Comparison of ENCODE assay signal across 8 cellular contexts in genomic region chr6:150004101-150004782, GRCh38. TPM values are rescaled to one million over a fixed set of nuclear protein-coding genes. Genes with fewer than 3 reads are reported as not detected.
A peak's percentile ranks its signal among the peaks of the same experiment; 100 is the strongest.
DNase-seq lines count a peak whose midpoint lies in the region; ATAC-seq and TF ChIP-seq lines count a peak whose summit lies in the region.

No MANE protein-coding gene starts in this region.

- no peak overlapping the region for H3K9ac ChIP-seq in PC-3 (ENCODE audit: low read length)
- no peak overlapping the region for H3K9ac ChIP-seq in neural progenitor cell

- TF ChIP-seq CTCF in PC-3 (conservative IDR thresholded peaks at IDR 0.05; ENCODE audit: low read depth, low read length) (no peak), dorsolateral prefrontal cortex (IDR thresholded peaks at IDR 0.05 in 54 of 56, conservative IDR thresholded peaks at IDR 0.05 in 2 of 56; ENCODE audit: low read depth in 1 of 56, partially characterized antibody in 56 of 56) (no peak), neural progenitor cell (IDR thresholded peaks at IDR 0.05) (no peak)

- H3K4me1 ChIP-seq in PC-3 (ENCODE audit: insufficient read depth, low read length) (peaks cover 9% of the 10 kb centered on the region), neural progenitor cell (peaks cover 3% of the 10 kb centered on the region)

- intact Hi-C loops in PC-3 (cut with micrococcal nuclease) (loop anchor here (2.0 kb wide), 2 partner anchors 65 to 331 kb away; partner anchors contain the start of gene ULBP3), dorsolateral prefrontal cortex (cut with DNase I) (no loop called here)

- H3K27me3 Mint-ChIP-seq in neural progenitor cell (ENCODE audit: insufficient read depth, low read depth): peaks cover 29% of the 10 kb centered on the region

- H3K36me3 ChIP-seq in PC-3 (ENCODE audit: low read depth, low read length) (no peaks in the 10 kb centered on the region), neural progenitor cell (no peaks in the 10 kb centered on the region)

- H3K4me3 ChIP-seq in PC-3 (ENCODE audit: low read length) (peak overlapping the region; percentile 86), dorsolateral prefrontal cortex (peak overlapping the region; percentile 36 to 78 (median 63)), neural progenitor cell (peak overlapping the region; percentile 70)

- no peaks in the 10 kb centered on the region for H4K20me1 ChIP-seq in PC-3 (ENCODE audit: low read length)
- H4K20me1 ChIP-seq in neural progenitor cell (ENCODE audit: low read depth): no peaks in the 10 kb centered on the region

- H3K9me3 ChIP-seq in PC-3 (ENCODE audit: low read length): no peaks in the 10 kb centered on the region
- H3K9me3 ChIP-seq in neural progenitor cell (ENCODE audit: low read depth): no peaks in the 10 kb centered on the region

- peak; percentile 37 for DNase-seq in COLO668 (lab: John Stamatoyannopoulos, UW; ENCODE audit: unreplicated experiment)
- DNase-seq in PC-3: no peak
- no peak for DNase-seq in dorsolateral prefrontal cortex
- DNase-seq in neural progenitor cell (ENCODE audit: low spot score): no peak
- DNase-seq in NCI-H2029 (lab: John Stamatoyannopoulos, UW): no peak
- DNase-seq in G401 (ENCODE audit: low spot score): no peak

- in situ Hi-C loops in G401 (cut with HindIII; ENCODE audit: low sequenced_read_pairs): no loop called here

- no peak overlapping the region for H3K27ac Mint-ChIP-seq in neural progenitor cell

- no peaks in the 10 kb centered on the region for H3F3A ChIP-seq in PC-3 (ENCODE audit: low read length, unreplicated experiment)
- no peaks in the 10 kb centered on the region for H3F3A ChIP-seq in neural progenitor cell (ENCODE audit: low read depth)

- H3K79me2 ChIP-seq in PC-3 (ENCODE audit: low read length): no peaks in the 10 kb centered on the region
- H3K79me2 ChIP-seq in neural progenitor cell (ENCODE audit: low read depth): no peaks in the 10 kb centered on the region

- CTCF ChIA-PET in PC-3 (lab: Charles Lee): no interaction called here

- H3K27ac ChIP-seq in PC-3 (ENCODE audit: low read length) (no peak overlapping the region), dorsolateral prefrontal cortex (no peak overlapping the region), neural progenitor cell (no peak overlapping the region)

- POLR2A ChIA-PET in PC-3 (lab: Charles Lee; ENCODE audit: unreplicated experiment): no interaction called here

- ATAC-seq in GM21737 (IDR thresholded peaks at IDR 0.05; ENCODE audit: unreplicated experiment): peak; percentile 31
- no peak for ATAC-seq in PC-3
- ATAC-seq in HG02763 (IDR thresholded peaks at IDR 0.05; ENCODE audit: unreplicated experiment): no peak

- no peaks in the 10 kb centered on the region for H3K27me3 ChIP-seq in PC-3 (ENCODE audit: low read length)
- H3K27me3 ChIP-seq in dorsolateral prefrontal cortex: peaks cover 0 to 67% (median 32%) of the 10 kb centered on the region in 45 donors
- H3K27me3 ChIP-seq in neural progenitor cell: peaks cover 61% of the 10 kb centered on the region

- H3K4me1 Mint-ChIP-seq in neural progenitor cell: peaks cover 5% of the 10 kb centered on the region

- H2AFZ ChIP-seq in PC-3 (ENCODE audit: low read length) (peak overlapping the region; percentile 93; the same call in 1 of the 2 replicates), neural progenitor cell (replicated peaks) (peak overlapping the region; percentile 97)

- peaks cover 4% of the 10 kb centered on the region for H3K9me3 Mint-ChIP-seq in neural progenitor cell

- no peaks in the 10 kb centered on the region for H3K36me3 Mint-ChIP-seq in neural progenitor cell

- no peaks in the 10 kb centered on the region for H3K9me2 ChIP-seq in PC-3 (replicated peaks; ENCODE audit: low read length)

- H3K4me3 Mint-ChIP-seq in neural progenitor cell: peak overlapping the region; percentile 92

- H3K4me2 ChIP-seq in PC-3 (ENCODE audit: low read length) (peak overlapping the region; percentile 90), neural progenitor cell (peak overlapping the region; percentile 91)

- BruUV-seq in PC-3 (replicated peaks; lab: Mats Ljungman, UMichigan): no TSS peak

RNA-seq across cellular contexts. Expression of gene RAET1L, which starts 21.1 kb away (rescaled TPM):
- total RNA-seq in PC-3 (2014; rRNA removed) (1.1 and 3.6 TPM in 2 replicates), dorsolateral prefrontal cortex (not detected), neural progenitor cell (ENCODE audit: low replicate concordance) (not detected in 2 replicates)
- total RNA-seq in G401 (2014; rRNA removed; shearing (Covaris generic)): not detected in 2 replicates

RNA-seq across cellular contexts. Expression of gene ULBP1, which starts 40.5 kb away (rescaled TPM):
- 0.86 and 0.87 TPM in 2 replicates for total RNA-seq in PC-3 (2014; rRNA removed)
- total RNA-seq in dorsolateral prefrontal cortex: 1 to 10 TPM in 1 of 120 experiments, under 1 TPM in 57, not detected in 62; 0.12 to 1.1 (median 0.26) TPM
- total RNA-seq in neural progenitor cell (ENCODE audit: low replicate concordance): 0.11 and 0.40 TPM in 2 replicates
- not detected in 2 replicates for total RNA-seq in G401 (2014; rRNA removed; shearing (Covaris generic))
